Comparison of ENCODE assay signal across 10 cellular contexts in genomic region chr1:184945678-184946412, GRCh38. TPM values are rescaled to one million over a fixed set of nuclear protein-coding genes. Genes with fewer than 3 reads are reported as not detected.
A peak's percentile ranks its signal among the peaks of the same experiment; 100 is the strongest.
DNase-seq lines count a peak whose midpoint lies in the region; ATAC-seq and FAIRE-seq lines count a peak whose summit lies in the region.
"Had no signal": no experiment of that assay in that cellular context is flagged by ENCODE, and none has a peak within 500 bp of the region (broad histone marks: within the 10 kb centered on the region; RNA-seq: fewer than 3 reads in every experiment).

No MANE protein-coding gene starts in this region.

- ATAC-seq in GM21447 (IDR thresholded peaks at IDR 0.05; ENCODE audit: unreplicated experiment) (peak; percentile 61), left cardiac atrium (peak; percentile 74 to 80), GM19455 (IDR thresholded peaks at IDR 0.05; ENCODE audit: unreplicated experiment) (no peak)

- no peak for FAIRE-seq in RCC 7860 (lab: Jason Lieb, UNC)

- DNase-seq in AG08396 (ENCODE audit: low spot score) (peak; percentile 24), NCI-H1694 (lab: John Stamatoyannopoulos, UW) (peak; percentile 29), left cardiac atrium (no peak), RCC 7860 (ENCODE audit: low spot score) (no peak), NCI-H2227 (lab: John Stamatoyannopoulos, UW; ENCODE audit: unreplicated experiment) (no peak)
- DNase-seq in stimulated activated CD4-positive, alpha-beta T cell treated with anti-CD3 and anti-CD28 coated beads, Interleukin-15, amount 100 ng/mL, for 24 hours = no peak
- DNase-seq: activated CD4-positive, alpha-beta T cell treated with anti-CD3 and anti-CD28 coated beads, Interleukin-2, amount 50 U/mL, for 48 hours; CD4-positive, CD25-positive, alpha-beta regulatory T cell had no signal

- intact Hi-C loops in left cardiac atrium (cut with DNase I) = no loop called here

RNA-seq across cellular contexts. Expression of gene NIBAN1, which starts 28.5 kb away (rescaled TPM):
- 100 to 1,000 TPM; 281 to 313 TPM for total RNA-seq in left cardiac atrium

Comparison
In these comparisons a context has a peak if more than half of its experiments do, and no peak if none do; other contexts are left out.
1. DNase-seq: peak in AG08396 (single experiment) and NCI-H1694 (single experiment); none in left cardiac atrium (single experiment), RCC 7860 (single experiment), stimulated activated CD4-positive, alpha-beta T cell treated with anti-CD3 and anti-CD28 coated beads, Interleukin-15, amount 100 ng/mL, for 24 hours (single experiment) and NCI-H2227 (single experiment).